Comparison of ENCODE assay signal across 26 cellular contexts in genomic region chr7:134612197-134612596, GRCh38. TPM values are rescaled to one million over a fixed set of nuclear protein-coding genes. Genes with fewer than 3 reads are reported as not detected.
DNase-seq lines count a peak whose midpoint lies in the region; ATAC-seq and TF ChIP-seq lines count a peak whose summit lies in the region.
"Had no signal": no experiment of that assay in that cellular context is flagged by ENCODE, and none has a peak within 500 bp of the region (broad histone marks: within the 10 kb centered on the region; RNA-seq: fewer than 3 reads in every experiment).

No MANE protein-coding gene starts in this region.

- H2AK5ac ChIP-seq in IMR-90 (ENCODE audit: low read depth, low read length): peak overlapping the region; percentile 27; the same call in 1 of the 2 replicates

- no peak for TF ChIP-seq EP300 in SK-N-SH (IDR thresholded peaks at IDR 0.05; ENCODE audit: borderline replicate concordance in 1 of 2, low read depth in 1 of 2, low read length in 1 of 2)

- H2BK20ac ChIP-seq in IMR-90 (ENCODE audit: low read depth, low read length): peak overlapping the region; percentile 11; the same call in 1 of the 2 replicates

- peak overlapping the region in 1 of 2 experiments; percentile 98; a peak in 1 of 4 replicates for H3K27ac ChIP-seq in SK-N-SH (ENCODE audit: low read depth in 2 of 2, low read length in 1 of 2)
- H3K27ac ChIP-seq in IMR-90 (ENCODE audit: insufficient read depth, low read length): no peak overlapping the region
- H3K27ac ChIP-seq in PC-3 (ENCODE audit: low read length): no peak overlapping the region
- no peak overlapping the region for H3K27ac ChIP-seq in foreskin keratinocyte
- H3K27ac ChIP-seq in CD8-positive, alpha-beta T cell (ENCODE audit: low read depth, low read length): no peak overlapping the region
- H3K27ac ChIP-seq: gastroesophageal sphincter, hepatocyte, transverse colon had no signal

- no peak overlapping the region for H3K9ac ChIP-seq in SK-N-SH
- H3K9ac ChIP-seq in IMR-90 (ENCODE audit: low read depth, low read length): no peak overlapping the region
- H3K9ac ChIP-seq in PC-3 (ENCODE audit: low read length): no peak overlapping the region

- 51% methylated on average over 2 of the region's 2 CpGs for WGBS in SK-N-SH (ENCODE audit: low lambda C conversion rate)
- no CpG with 5 or more reads among the region's 2 CpGs for WGBS in IMR-90 (ENCODE audit: extremely low coverage in 2 of 2, insufficient read length in 1 of 2), 2 experiments

- no peak overlapping the region for H3K4ac ChIP-seq in IMR-90 (ENCODE audit: low read depth, low read length)

- no peak overlapping the region for H3K23ac ChIP-seq in IMR-90 (ENCODE audit: low read depth, low read length)

- H3K4me1 ChIP-seq in SK-N-SH (ENCODE audit: control insufficient read depth in 1 of 2, insufficient read depth in 2 of 2, low read depth in 1 of 2, low read length in 1 of 2) (peaks cover 0 to 10% of the 10 kb centered on the region in 2 experiments; a peak in 2 of 4 replicates), IMR-90 (ENCODE audit: control insufficient read depth, insufficient read depth, low read length) (peaks cover 3% of the 10 kb centered on the region; the same call in 1 of the 2 replicates), PC-3 (ENCODE audit: insufficient read depth, low read length) (peaks cover 22% of the 10 kb centered on the region), foreskin keratinocyte (peaks cover 18% of the 10 kb centered on the region)
- no peaks in the 10 kb centered on the region for H3K4me1 ChIP-seq in CD8-positive, alpha-beta T cell (ENCODE audit: insufficient read depth, low read length)
- H3K4me1 ChIP-seq: transverse colon had no signal

- ATAC-seq in SK-N-SH treated with all-trans-retinoic acid at 6 μM for 48 hours: no peak
- no peak for ATAC-seq in IMR-90 (ENCODE audit: low read depth)
- ATAC-seq in PC-3: no peak
- ATAC-seq in foreskin keratinocyte: no peak
- no peak for ATAC-seq in CD8-positive, alpha-beta T cell
- ATAC-seq in GM18870 (IDR thresholded peaks at IDR 0.05; ENCODE audit: unreplicated experiment): no peak
- ATAC-seq: activated CD4-positive, CD25-positive, alpha-beta regulatory T cell treated with anti-CD3 and anti-CD28 coated beads, Interleukin-2, amount 50 U/mL, for 24 hours; activated T-cell treated with anti-CD3 and anti-CD28 coated beads, Interleukin-2, amount 50 U/mL, for 72 hours; gastroesophageal sphincter; mucosa of descending colon; natural killer cell had no signal

- H3F3A ChIP-seq in SK-N-SH (replicated peaks; ENCODE audit: insufficient read depth): peaks cover 25% of the 10 kb centered on the region
- H3F3A ChIP-seq in PC-3 (ENCODE audit: low read length, unreplicated experiment): peaks cover 9% of the 10 kb centered on the region

- H2BK15ac ChIP-seq in IMR-90 (ENCODE audit: low read depth, low read length): 0 out of 3 replicates have a peak overlapping the region, but pooled peaks have one; percentile 42

- H3K36me3 ChIP-seq in SK-N-SH (replicated peaks in 1 of 2; ENCODE audit: control insufficient read depth in 1 of 2, insufficient read depth in 2 of 2, low read length in 1 of 2) (no peaks in the 10 kb centered on the region), IMR-90 (ENCODE audit: control insufficient read depth, insufficient read depth, low read length) (no peaks in the 10 kb centered on the region), PC-3 (ENCODE audit: low read depth, low read length) (no peaks in the 10 kb centered on the region)
- H3K36me3 ChIP-seq in CD8-positive, alpha-beta T cell (ENCODE audit: insufficient read depth, low read length): no peaks in the 10 kb centered on the region
- H3K36me3 ChIP-seq: gastroesophageal sphincter, transverse colon had no signal

- H3K4me2 ChIP-seq in SK-N-SH (no peak overlapping the region), IMR-90 (ENCODE audit: low read depth, low read length) (no peak overlapping the region), PC-3 (ENCODE audit: low read length) (no peak overlapping the region)
- H3K4me2 ChIP-seq: hepatocyte had no signal

- H3K56ac ChIP-seq in IMR-90 (ENCODE audit: extremely low read depth, insufficient read depth, low read length): no peak overlapping the region

- no peak overlapping the region for H2AFZ ChIP-seq in SK-N-SH (ENCODE audit: low read depth)
- H2AFZ ChIP-seq in IMR-90 (replicated peaks; ENCODE audit: low read length, poor library complexity): no peak overlapping the region
- no peak overlapping the region for H2AFZ ChIP-seq in PC-3 (ENCODE audit: low read length)
- H2AFZ ChIP-seq: hepatocyte had no signal

- CTCF ChIA-PET in SK-N-SH (lab: Yijun Ruan, JAX) (interaction anchor here (0.8 to 2.6 kb wide), 13 partner anchors 9 to 538 kb away, joined by 3 to 15 read pairs (median 7); partner anchors contain the start of gene AKR1B1), IMR-90 (lab: Yijun Ruan, JAX) (interaction anchor here (0.8 kb wide), 1 partner anchor 112 kb away, joined by 3 read pairs; no protein-coding TSS in a partner anchor), PC-3 (lab: Charles Lee) (interaction anchor here (1.0 kb wide), 2 partner anchors 21 to 89 kb away, joined by 3 to 4 read pairs; no protein-coding TSS in a partner anchor)
- CTCF ChIA-PET in CD8-positive, alpha-beta T cell (lab: Charles Lee): interaction anchor here (0.7 to 2.0 kb wide), 4 partner anchors 9 to 415 kb away, joined by 3 to 6 read pairs (median 3); no protein-coding TSS in a partner anchor

- no peaks in the 10 kb centered on the region for H4K20me1 ChIP-seq in SK-N-SH (ENCODE audit: insufficient read depth)
- H4K20me1 ChIP-seq in IMR-90 (ENCODE audit: insufficient read depth, low read length): no peaks in the 10 kb centered on the region
- H4K20me1 ChIP-seq in PC-3 (ENCODE audit: low read length): no peaks in the 10 kb centered on the region

- H3K18ac ChIP-seq in IMR-90 (ENCODE audit: low read depth, low read length): no peak overlapping the region; the same call in 1 of the 2 replicates

- no peaks in the 10 kb centered on the region for H3K4me1 Mint-ChIP-seq in CD8-positive, alpha-beta T cell (ENCODE audit: low read depth)
- H3K4me1 Mint-ChIP-seq: central memory CD8-positive, alpha-beta T cell; natural killer cell had no signal

- no peaks in the 10 kb centered on the region for H3K36me3 Mint-ChIP-seq in CD8-positive, alpha-beta T cell
- H3K36me3 Mint-ChIP-seq: activated CD4-positive, alpha-beta memory T cell treated with anti-CD3 and anti-CD28 coated beads for 36 hours; natural killer cell had no signal

- DNase-seq in SK-N-SH (no peak), IMR-90 (no peak), PC-3 (peak; percentile 25), foreskin keratinocyte (no peak), GM20000 (ENCODE audit: low spot score) (no peak)
- DNase-seq in CD8-positive, alpha-beta T cell: no peak
- DNase-seq: activated CD4-positive, alpha-beta memory T cell treated with anti-CD3 and anti-CD28 coated beads for 36 hours; activated T-cell treated with anti-CD3 and anti-CD28 coated beads, Interleukin-2, amount 50 U/mL, for 72 hours; KG1; mucosa of descending colon; MV-4-11; natural killer cell; NCI-H1436 treated with DMSO at 0.1 percent for 48 hours; NCI-H446 treated with DMSO at 0.1 percent for 48 hours; Right ventricle myocardium superior; stimulated activated CD4-positive, alpha-beta T cell treated with anti-CD3 and anti-CD28 coated beads, Interleukin-15, amount 100 ng/mL, for 24 hours; stimulated activated CD4-positive, alpha-beta T cell treated with anti-CD3 and anti-CD28 coated beads, Interleukin-4, amount 100 ng/mL, for 4 hours; transverse colon had no signal

- H3K27ac Mint-ChIP-seq in CD8-positive, alpha-beta T cell: no peak overlapping the region
- H3K27ac Mint-ChIP-seq: activated CD4-positive, alpha-beta memory T cell treated with anti-CD3 and anti-CD28 coated beads for 36 hours; activated T-cell treated with anti-CD3 and anti-CD28 coated beads, Interleukin-2, amount 50 U/mL, for 72 hours; dendritic cell treated with granulocyte-macrophage colony-stimulating factor and Interleukin-4, amounts not matched to agents 40 ng/mL and 50 ng/mL, for 4 days; natural killer cell had no signal

- peaks cover 26% of the 10 kb centered on the region for H3K27me3 Mint-ChIP-seq in CD8-positive, alpha-beta T cell (ENCODE audit: low read depth)

- H4K91ac ChIP-seq in IMR-90 (ENCODE audit: insufficient read depth, low read depth, low read length): no peak overlapping the region

- dilution Hi-C loops in IMR-90 (cut with HindIII; ENCODE audit: low sequenced_read_pairs, unreplicated experiment): no loop called here

- no peaks in the 10 kb centered on the region for H3K79me1 ChIP-seq in IMR-90 (ENCODE audit: low read depth in 1 of 2, low read length in 2 of 2)

- H3K9me3 ChIP-seq in SK-N-SH: no peaks in the 10 kb centered on the region
- H3K9me3 ChIP-seq in IMR-90 (ENCODE audit: control insufficient read depth, insufficient read depth, low read length): no peaks in the 10 kb centered on the region
- no peaks in the 10 kb centered on the region for H3K9me3 ChIP-seq in PC-3 (ENCODE audit: low read length)
- H3K9me3 ChIP-seq in CD8-positive, alpha-beta T cell (ENCODE audit: low read length): no peaks in the 10 kb centered on the region
- H3K9me3 ChIP-seq: gastroesophageal sphincter, mucosa of descending colon, transverse colon had no signal

- H2AK9ac ChIP-seq in IMR-90 (replicated peaks; ENCODE audit: low read depth, low read length, poor library complexity): no peak overlapping the region

- H3K27me3 ChIP-seq in SK-N-SH (ENCODE audit: insufficient read depth) (no peaks in the 10 kb centered on the region), IMR-90 (ENCODE audit: control insufficient read depth, insufficient read depth, low read length) (no peaks in the 10 kb centered on the region), PC-3 (ENCODE audit: low read length) (no peaks in the 10 kb centered on the region), foreskin keratinocyte (no peaks in the 10 kb centered on the region)
- no peaks in the 10 kb centered on the region for H3K27me3 ChIP-seq in CD8-positive, alpha-beta T cell (ENCODE audit: insufficient read depth, low read length)

- POLR2A ChIA-PET in SK-N-SH (lab: Yijun Ruan, JAX): no interaction called here
- POLR2A ChIA-PET in IMR-90 (lab: Charles Lee; ENCODE audit: unreplicated experiment): no interaction called here
- POLR2A ChIA-PET in PC-3 (lab: Charles Lee; ENCODE audit: unreplicated experiment): no interaction called here
- POLR2A ChIA-PET in CD8-positive, alpha-beta T cell (lab: Charles Lee): no interaction called here

- H3K4me3 Mint-ChIP-seq in CD8-positive, alpha-beta T cell: no peak overlapping the region
- H3K4me3 Mint-ChIP-seq: activated CD4-positive, alpha-beta memory T cell treated with anti-CD3 and anti-CD28 coated beads for 36 hours; activated T-cell treated with anti-CD3 and anti-CD28 coated beads, Interleukin-2, amount 50 U/mL, for 72 hours; central memory CD8-positive, alpha-beta T cell; dendritic cell treated with granulocyte-macrophage colony-stimulating factor and Interleukin-4, amounts not matched to agents 40 ng/mL and 50 ng/mL, for 4 days; natural killer cell had no signal

- no peaks in the 10 kb centered on the region for H3K9me2 ChIP-seq in SK-N-SH
- H3K9me2 ChIP-seq in PC-3 (replicated peaks; ENCODE audit: low read length): no peaks in the 10 kb centered on the region

- H3K9me1 ChIP-seq in IMR-90 (ENCODE audit: insufficient read depth, low read length): peaks cover 4% of the 10 kb centered on the region

- H2BK120ac ChIP-seq in IMR-90 (ENCODE audit: low read depth, low read length): no peak overlapping the region

- no peak overlapping the region for H3K14ac ChIP-seq in IMR-90 (replicated peaks; ENCODE audit: low read depth, low read length)

- no peak overlapping the region for H4K5ac ChIP-seq in IMR-90 (ENCODE audit: low read depth, low read length)

- H2BK5ac ChIP-seq in IMR-90 (ENCODE audit: low read depth, low read length, poor library complexity, severe bottlenecking): no peak overlapping the region

- no peaks in the 10 kb centered on the region for H3K9me3 Mint-ChIP-seq in CD8-positive, alpha-beta T cell
- H3K9me3 Mint-ChIP-seq: central memory CD8-positive, alpha-beta T cell; natural killer cell had no signal

- no peak for TF ChIP-seq POLR2A in IMR-90 (IDR thresholded peaks at IDR 0.05; ENCODE audit: low read depth, low read length)

- no peaks in the 10 kb centered on the region for H3K79me2 ChIP-seq in SK-N-SH (ENCODE audit: insufficient read depth)
- H3K79me2 ChIP-seq in PC-3 (ENCODE audit: low read length): no peaks in the 10 kb centered on the region
- H3K79me2 ChIP-seq: hepatocyte had no signal

- BruUV-seq in IMR-90 (replicated peaks; lab: Mats Ljungman, UMichigan): no TSS peak
- BruUV-seq in PC-3 (replicated peaks; lab: Mats Ljungman, UMichigan): no TSS peak

- intact Hi-C loops in IMR-90 (cut with micrococcal nuclease) (no loop called here), PC-3 (cut with micrococcal nuclease) (loop anchor here (5.0 kb wide), 1 partner anchor 340 kb away; no protein-coding TSS in a partner anchor)
- intact Hi-C loops in CD8-positive, alpha-beta T cell (cut with DNase I, micrococcal nuclease): no loop called here

- TF ChIP-seq CTCF in SK-N-SH (IDR thresholded peaks at IDR 0.05): no peak
- TF ChIP-seq CTCF in IMR-90 (conservative IDR thresholded peaks at IDR 0.05; ENCODE audit: low read depth, low read length): no peak
- TF ChIP-seq CTCF in PC-3 (conservative IDR thresholded peaks at IDR 0.05; ENCODE audit: low read depth, low read length): peak; percentile 54
- peak; percentile 56 for TF ChIP-seq CTCF in foreskin keratinocyte (conservative IDR thresholded peaks at IDR 0.05)
- TF ChIP-seq CTCF in CD8-positive, alpha-beta T cell (IDR thresholded peaks at IDR 0.05): no peak
- no peak for TF ChIP-seq CTCF in GM20000 (IDR thresholded peaks at IDR 0.05; ENCODE audit: extremely low read depth, missing control alignments)

- TF ChIP-seq RAD21 in SK-N-SH (IDR thresholded peaks at IDR 0.05; ENCODE audit: low read length) (peak; percentile 28; the same call in 1 of the 2 replicates), IMR-90 (IDR thresholded peaks at IDR 0.05; ENCODE audit: low read length) (no peak)

- no peak overlapping the region for H4K8ac ChIP-seq in IMR-90 (ENCODE audit: low read depth in 2 of 2, low read length in 2 of 2)

- in situ Hi-C loops in IMR-90 (cut with MboI; ENCODE audit: low sequenced_read_pairs): loop anchor here (5.0 kb wide), 1 partner anchor 170 kb away; no protein-coding TSS in a partner anchor

- no peak overlapping the region for H3K4me3 ChIP-seq in SK-N-SH (ENCODE audit: low read depth in 2 of 2, low read length in 1 of 2)
- H3K4me3 ChIP-seq in IMR-90 (ENCODE audit: insufficient read depth, low read depth, low read length): no peak overlapping the region
- H3K4me3 ChIP-seq in PC-3 (ENCODE audit: low read length): no peak overlapping the region
- no peak overlapping the region for H3K4me3 ChIP-seq in CD8-positive, alpha-beta T cell (ENCODE audit: low read depth, low read length)
- H3K4me3 ChIP-seq: gastroesophageal sphincter, hepatocyte, lung, mucosa of descending colon, transverse colon had no signal

RNA-seq across cellular contexts. Expression of gene BPGM, which starts 34.5 kb away (rescaled TPM):
- polyA plus RNA-seq in SK-N-SH (2012; rRNA removed): 12.4 and 17.4 TPM in 2 replicates
- polyA plus RNA-seq in SK-N-SH (2012; cell fraction: cytosol; rRNA removed): 20.2 and 28.4 TPM in 2 replicates
- polyA plus RNA-seq in SK-N-SH (2012; cell fraction: nucleus; rRNA removed): 4.7 and 7.0 TPM in 2 replicates
- 18.8 and 32.8 TPM in 2 replicates for total RNA-seq in IMR-90 (2012; rRNA removed)
- 16.8 and 20.0 TPM in 2 replicates for polyA plus RNA-seq in IMR-90 (2012; rRNA removed)
- polyA plus RNA-seq in IMR-90 (2012; cell fraction: cytosol; rRNA removed): 5.1 and 9.8 TPM in 2 replicates
- 1.6 and 14.7 TPM in 2 replicates for polyA plus RNA-seq in IMR-90 (2012; cell fraction: nucleus; rRNA removed; ENCODE audit: low replicate concordance)
- 9.6 and 14.6 TPM in 2 replicates for total RNA-seq in PC-3 (2014; rRNA removed)
- total RNA-seq in foreskin keratinocyte: 20.6 and 28.0 TPM in 2 replicates
- 16.8 and 20.6 TPM in 2 replicates for polyA plus RNA-seq in foreskin keratinocyte
- 10 to 100 TPM; 30.3 to 31.4 TPM for total RNA-seq in CD8-positive, alpha-beta T cell

Comparison
In these comparisons a context has a peak if more than half of its experiments do, and no peak if none do; other contexts are left out.
1. CTCF ChIP-seq: peak in PC-3 (single experiment) and foreskin keratinocyte (single experiment); none in SK-N-SH (single experiment), IMR-90 (single experiment), CD8-positive, alpha-beta T cell (single experiment) and GM20000 (single experiment).